Comparison of ENCODE assay signal across 17 cellular contexts in genomic region chr12:40561395-40561966, GRCh38.
DNase-seq lines count a peak whose midpoint lies in the region; ATAC-seq and TF ChIP-seq lines count a peak whose summit lies in the region.
"Had no signal": no experiment of that assay in that cellular context is flagged by ENCODE, and none has a peak within 500 bp of the region (broad histone marks: within the 10 kb centered on the region; RNA-seq: fewer than 3 reads in every experiment).

No MANE protein-coding gene starts in this region.

- no peak for TF ChIP-seq CTCF in GM20000 (IDR thresholded peaks at IDR 0.05; ENCODE audit: extremely low read depth, missing control alignments)

- peak; percentile 19 for DNase-seq in GM20000 (ENCODE audit: low spot score)
- DNase-seq in activated naive CD4-positive, alpha-beta T cell (lab: John Stamatoyannopoulos, UW) = no peak
- no peak for DNase-seq in activated naive CD4-positive, alpha-beta T cell treated with anti-CD3 and anti-CD28 coated beads, Interleukin-2, amount 50 U/mL, for 16 hours
- DNase-seq: activated CD4-positive, alpha-beta T cell treated with anti-CD3 and anti-CD28 coated beads, Interleukin-2, amount 10 ng/mL, durations not matched to agents 7 days and 5 days; activated T-cell treated with anti-CD3 and anti-CD28 coated beads, Interleukin-2, amount 50 U/mL, for 4 hours; Caco-2; effector memory CD8-positive, alpha-beta T cell; HCEC 1CT; left ventricle myocardium inferior; NCI-H1092 treated with DMSO at 0.1 percent for 48 hours; Right ventricle myocardium superior; stimulated activated naive CD4-positive, alpha-beta T cell treated with Interleukin-2 at 50 U/mL for 16 hours had no signal

- ATAC-seq in GM18517 (IDR thresholded peaks at IDR 0.05; ENCODE audit: unreplicated experiment) (peak; percentile 61), HG02943 (IDR thresholded peaks at IDR 0.05; ENCODE audit: low read depth, unreplicated experiment) (peak; percentile 66), HG03571 (IDR thresholded peaks at IDR 0.05; ENCODE audit: unreplicated experiment) (peak; percentile 53), GM19455 (IDR thresholded peaks at IDR 0.05; ENCODE audit: unreplicated experiment) (no peak), GM21825 (IDR thresholded peaks at IDR 0.05; ENCODE audit: unreplicated experiment) (no peak)
- ATAC-seq: activated T-cell treated with anti-CD3 and anti-CD28 coated beads, Interleukin-2, amount 50 U/mL, for 4 hours; effector memory CD8-positive, alpha-beta T cell had no signal

Comparison
In these comparisons a context has a peak if more than half of its experiments do, and no peak if none do; other contexts are left out.
1. ATAC-seq: peak in GM18517 (single experiment), HG02943 (single experiment) and HG03571 (single experiment); none in GM19455 (single experiment) and GM21825 (single experiment).